Comparison of ENCODE assay signal across 21 cellular contexts in genomic region chr11:134557571-134558257, GRCh38.
DNase-seq lines count a peak whose midpoint lies in the region; ATAC-seq, FAIRE-seq and TF ChIP-seq lines count a peak whose summit lies in the region.
"Had no signal": no experiment of that assay in that cellular context is flagged by ENCODE, and none has a peak within 500 bp of the region (broad histone marks: within the 10 kb centered on the region; RNA-seq: fewer than 3 reads in every experiment).

No MANE protein-coding gene starts in this region.

- no peaks in the 10 kb centered on the region for H3K9me3 ChIP-seq in pancreas
- H3K9me3 ChIP-seq in CD4-positive, alpha-beta T cell (ENCODE audit: control insufficient read depth, low read length) = no peaks in the 10 kb centered on the region
- H3K9me3 ChIP-seq in neural progenitor cell (ENCODE audit: low read depth) = no peaks in the 10 kb centered on the region
- H3K9me3 ChIP-seq: A549, MG63 had no signal

- no peak overlapping the region for H3K4me3 Mint-ChIP-seq in CD4-positive, alpha-beta T cell
- no peak overlapping the region for H3K4me3 Mint-ChIP-seq in neural progenitor cell
- H3K4me3 Mint-ChIP-seq: CD14-positive monocyte had no signal

- H3K27me3 Mint-ChIP-seq in CD4-positive, alpha-beta T cell = peaks cover 10% of the 10 kb centered on the region
- peaks cover 9% of the 10 kb centered on the region for H3K27me3 Mint-ChIP-seq in neural progenitor cell (ENCODE audit: insufficient read depth, low read depth)

- no peak overlapping the region for H3K27ac ChIP-seq in pancreas
- H3K27ac ChIP-seq in CD4-positive, alpha-beta T cell (ENCODE audit: low read depth, low read length) = no peak overlapping the region
- H3K27ac ChIP-seq in neural progenitor cell = no peak overlapping the region
- H3K27ac ChIP-seq: A549, GM23248, KMS-11, PC-9 had no signal

- FAIRE-seq in pancreas (lab: Jason Lieb, UNC) = no peak
- FAIRE-seq: A549, G401.6 had no signal

- no peak overlapping the region for H3K4me3 ChIP-seq in pancreas
- no peak overlapping the region for H3K4me3 ChIP-seq in neural progenitor cell
- H3K4me3 ChIP-seq: A549, GM23248, MG63, PC-9 had no signal

- DNase-seq in stimulated activated CD4-positive, alpha-beta T cell treated with anti-CD3 and anti-CD28 coated beads, Interleukin-4, amount 100 ng/mL, for 24 hours = peak; percentile 0
- no peak for DNase-seq in stimulated activated CD4-positive, alpha-beta T cell treated with anti-CD3 and anti-CD28 coated beads, Interleukin-2, amount 100 ng/mL, for 48 hours
- DNase-seq in activated CD8-positive, alpha-beta memory T cell treated with anti-CD3 and anti-CD28 coated beads, Interleukin-2, amount 50 U/mL, for 48 hours = peak; percentile 13
- DNase-seq in kidney tubule cell (ENCODE audit: low spot score) (peak; percentile 8), pancreas (no peak), neural progenitor cell (ENCODE audit: low spot score) (no peak)
- no peak for DNase-seq in CD4-positive, alpha-beta T cell
- DNase-seq: Calu3, DMS79, GM23248, MG63, NCI-H1105, NCI-H187, NCI-H748 treated with DMSO at 0.1 percent for 48 hours, Right ventricle myocardium superior had no signal

- POLR2A ChIA-PET in CD4-positive, alpha-beta T cell (lab: Charles Lee) = no interaction called here

- H2AFZ ChIP-seq in neural progenitor cell (replicated peaks) = no peak overlapping the region
- H2AFZ ChIP-seq: GM23248, PC-9 had no signal

- no peak for ATAC-seq in pancreas
- no peak for ATAC-seq in CD4-positive, alpha-beta T cell (ENCODE audit: poor library complexity)
- no peak for ATAC-seq in HG03095 (IDR thresholded peaks at IDR 0.05; ENCODE audit: unreplicated experiment)
- ATAC-seq: A549 had no signal

- H3K4me1 ChIP-seq in pancreas (no peaks in the 10 kb centered on the region), neural progenitor cell (no peaks in the 10 kb centered on the region)
- H3K4me1 ChIP-seq: A549 had no signal

- H3K36me3 ChIP-seq in pancreas (no peaks in the 10 kb centered on the region), neural progenitor cell (no peaks in the 10 kb centered on the region)
- H3K36me3 ChIP-seq: MG63 had no signal

- 57 to 69% methylated on average over 6 of the region's 6 CpGs for WGBS in pancreas, 2 donors

- CTCF ChIA-PET in CD4-positive, alpha-beta T cell (lab: Charles Lee) = no interaction called here

- no peaks in the 10 kb centered on the region for H3K27me3 ChIP-seq in pancreas
- no peaks in the 10 kb centered on the region for H3K27me3 ChIP-seq in CD4-positive, alpha-beta T cell (ENCODE audit: control insufficient read depth, insufficient read depth, low read length)
- H3K27me3 ChIP-seq in neural progenitor cell = no peaks in the 10 kb centered on the region
- H3K27me3 ChIP-seq: MG63 had no signal

- no peaks in the 10 kb centered on the region for H3K36me3 Mint-ChIP-seq in CD4-positive, alpha-beta T cell (ENCODE audit: low read depth)
- H3K36me3 Mint-ChIP-seq in neural progenitor cell = no peaks in the 10 kb centered on the region
- H3K36me3 Mint-ChIP-seq: CD14-positive monocyte had no signal

- H3K4me1 Mint-ChIP-seq in CD4-positive, alpha-beta T cell (ENCODE audit: low read depth) = no peaks in the 10 kb centered on the region
- peaks cover 24% of the 10 kb centered on the region for H3K4me1 Mint-ChIP-seq in neural progenitor cell
- H3K4me1 Mint-ChIP-seq: CD14-positive monocyte had no signal

- H4K20me1 ChIP-seq in neural progenitor cell (ENCODE audit: low read depth) = no peaks in the 10 kb centered on the region

- no peak overlapping the region for H3K4me2 ChIP-seq in neural progenitor cell
- H3K4me2 ChIP-seq: A549, KMS-11, PC-9 had no signal

- no peak for TF ChIP-seq CTCF in pancreas (IDR thresholded peaks at IDR 0.05)
- no peak for TF ChIP-seq CTCF in CD4-positive, alpha-beta T cell (IDR thresholded peaks at IDR 0.05)
- TF ChIP-seq CTCF in neural progenitor cell (IDR thresholded peaks at IDR 0.05) = no peak

- H3K9me3 Mint-ChIP-seq in CD4-positive, alpha-beta T cell = no peaks in the 10 kb centered on the region
- H3K9me3 Mint-ChIP-seq in neural progenitor cell = peaks cover 3% of the 10 kb centered on the region

- no peak overlapping the region for H3K9ac ChIP-seq in neural progenitor cell
- H3K9ac ChIP-seq: GM23248, KMS-11 had no signal

- H3F3A ChIP-seq in neural progenitor cell (ENCODE audit: low read depth) = no peaks in the 10 kb centered on the region

- H3K27ac Mint-ChIP-seq in CD4-positive, alpha-beta T cell = no peak overlapping the region
- H3K27ac Mint-ChIP-seq in neural progenitor cell = no peak overlapping the region
- H3K27ac Mint-ChIP-seq: CD14-positive monocyte had no signal

- no peaks in the 10 kb centered on the region for H3K79me2 ChIP-seq in neural progenitor cell (ENCODE audit: low read depth)

- intact Hi-C loops in pancreas (cut with DNase I) = no loop called here
- intact Hi-C loops in CD4-positive, alpha-beta T cell (cut with DNase I, micrococcal nuclease) = no loop called here

Comparison
In these comparisons a context has a peak if more than half of its experiments do, and no peak if none do; other contexts are left out.
1. DNase-seq: peak in stimulated activated CD4-positive, alpha-beta T cell treated with anti-CD3 and anti-CD28 coated beads, Interleukin-4, amount 100 ng/mL, for 24 hours (single experiment), activated CD8-positive, alpha-beta memory T cell treated with anti-CD3 and anti-CD28 coated beads, Interleukin-2, amount 50 U/mL, for 48 hours (single experiment) and kidney tubule cell (single experiment); none in stimulated activated CD4-positive, alpha-beta T cell treated with anti-CD3 and anti-CD28 coated beads, Interleukin-2, amount 100 ng/mL, for 48 hours (0 of 2), pancreas (0 of 6), CD4-positive, alpha-beta T cell (0 of 10) and neural progenitor cell (single experiment).